Comparison of ENCODE assay signal across 14 cellular contexts in genomic region chr13:40494513-40494912, GRCh38.
A peak's percentile ranks its signal among the peaks of the same experiment; 100 is the strongest.
DNase-seq lines count a peak whose midpoint lies in the region; ATAC-seq and TF ChIP-seq lines count a peak whose summit lies in the region.
"Had no signal": no experiment of that assay in that cellular context is flagged by ENCODE, and none has a peak within 500 bp of the region (broad histone marks: within the 10 kb centered on the region; RNA-seq: fewer than 3 reads in every experiment).

No MANE protein-coding gene starts in this region.

- intact Hi-C loops in mucosa of descending colon (cut with DNase I, micrococcal nuclease) (no loop called here), mammary epithelial cell (cut with micrococcal nuclease) (no loop called here), Calu3 (cut with micrococcal nuclease; ENCODE audit: unreplicated experiment) (no loop called here)

- H3K4me3 ChIP-seq in CD4-positive, CD25-positive, alpha-beta regulatory T cell (ENCODE audit: low read depth, low read length) = peak overlapping the region; percentile 91
- H3K4me3 ChIP-seq in HEK293 (ENCODE audit: low read depth, low read length) (no peak overlapping the region), mucosa of descending colon (no peak overlapping the region), mammary epithelial cell (replicated peaks in 1 of 3; ENCODE audit: insufficient read depth in 1 of 3, low read depth in 2 of 3, low read length in 3 of 3) (no peak overlapping the region)
- H3K4me3 ChIP-seq: BLaER1 treated with 17β-estradiol and CSF1 and Interleukin-3, amounts not matched to agents 10 nM and 100 nM; GM23248 had no signal

- peaks cover 0 to 2% (median 0%) of the 10 kb centered on the region in 7 donors for H3K9me3 Mint-ChIP-seq in CD4-positive, CD25-positive, alpha-beta regulatory T cell
- H3K9me3 Mint-ChIP-seq in activated naive CD8-positive, alpha-beta T cell treated with anti-CD3 and anti-CD28 coated beads for 36 hours = no peaks in the 10 kb centered on the region
- no peaks in the 10 kb centered on the region for H3K9me3 Mint-ChIP-seq in Calu3 (ENCODE audit: low read depth, unreplicated experiment)
- H3K9me3 Mint-ChIP-seq: endodermal cell had no signal

- peak overlapping the region; percentile 72 for H3K27ac ChIP-seq in CD4-positive, CD25-positive, alpha-beta regulatory T cell (ENCODE audit: insufficient read depth, low read length, poor library complexity, severe bottlenecking)
- H3K27ac ChIP-seq in HEK293 (ENCODE audit: extremely low read depth, low read depth, low read length) (no peak overlapping the region), mammary epithelial cell (ENCODE audit: insufficient read depth, low read depth, low read length) (no peak overlapping the region)
- H3K27ac ChIP-seq: BLaER1 treated with 17β-estradiol and CSF1 and Interleukin-3, amounts not matched to agents 10 nM and 100 nM; GM23248 had no signal

- H3K36me3 ChIP-seq in CD4-positive, CD25-positive, alpha-beta regulatory T cell (ENCODE audit: control insufficient read depth, insufficient read depth, low read length) = no peaks in the 10 kb centered on the region
- no peaks in the 10 kb centered on the region for H3K36me3 ChIP-seq in HEK293 (ENCODE audit: control insufficient read depth in 2 of 2, insufficient read depth in 1 of 2, low read length in 2 of 2)
- H3K36me3 ChIP-seq in mucosa of descending colon (ENCODE audit: low read depth) = no peaks in the 10 kb centered on the region
- no peaks in the 10 kb centered on the region for H3K36me3 ChIP-seq in mammary epithelial cell (ENCODE audit: insufficient read depth, low read length)
- H3K36me3 ChIP-seq: BLaER1 treated with 17β-estradiol and CSF1 and Interleukin-3, amounts not matched to agents 10 nM and 100 nM had no signal

- no peaks in the 10 kb centered on the region for H4K20me1 ChIP-seq in mammary epithelial cell (ENCODE audit: insufficient read depth, low read length)
- H4K20me1 ChIP-seq: BLaER1 treated with 17β-estradiol and CSF1 and Interleukin-3, amounts not matched to agents 10 nM and 100 nM had no signal

- in situ Hi-C loops in mammary epithelial cell (cut with MboI; ENCODE audit: low sequenced_read_pairs in 2 of 2) = no loop called here

- CTCF ChIA-PET in HEK293 (lab: Yijun Ruan, JAX) = no interaction called here
- CTCF ChIA-PET in mammary epithelial cell (lab: Charles Lee; ENCODE audit: low non-redundant PET) = no interaction called here
- CTCF ChIA-PET in Calu3 (lab: Charles Lee) = no interaction called here

- POLR2A ChIA-PET in HEK293 (lab: Yijun Ruan, JAX) = no interaction called here

- no peaks in the 10 kb centered on the region for H3K27me3 Mint-ChIP-seq in CD4-positive, CD25-positive, alpha-beta regulatory T cell
- H3K27me3 Mint-ChIP-seq in activated naive CD8-positive, alpha-beta T cell treated with anti-CD3 and anti-CD28 coated beads for 36 hours = no peaks in the 10 kb centered on the region
- H3K27me3 Mint-ChIP-seq in Calu3 (ENCODE audit: unreplicated experiment) = no peaks in the 10 kb centered on the region

- H3K79me2 ChIP-seq in mammary epithelial cell (ENCODE audit: insufficient read depth, low read length) = no peaks in the 10 kb centered on the region

- H3K4me1 Mint-ChIP-seq in CD4-positive, CD25-positive, alpha-beta regulatory T cell = peaks cover 15 to 93% (median 74%) of the 10 kb centered on the region in 4 donors
- peaks cover 74% of the 10 kb centered on the region for H3K4me1 Mint-ChIP-seq in activated naive CD8-positive, alpha-beta T cell treated with anti-CD3 and anti-CD28 coated beads for 36 hours
- no peaks in the 10 kb centered on the region for H3K4me1 Mint-ChIP-seq in Calu3 (ENCODE audit: low read depth, unreplicated experiment)

- no peak for TF ChIP-seq CTCF in HEK293 (tag by site-specific recombination; IDR thresholded peaks at IDR 0.05)
- TF ChIP-seq CTCF in mucosa of descending colon (IDR thresholded peaks at IDR 0.05) = no peak
- no peak for TF ChIP-seq CTCF in mammary epithelial cell (conservative IDR thresholded peaks at IDR 0.05 in 1 of 2, IDR thresholded peaks at IDR 0.05 in 1 of 2; ENCODE audit: extremely low read depth in 1 of 2, insufficient read depth in 1 of 2, low read depth in 1 of 2, low read length in 2 of 2)
- no peak for TF ChIP-seq CTCF in Calu3 (IDR thresholded peaks at IDR 0.05; ENCODE audit: unreplicated experiment)

- H3K9ac ChIP-seq in mammary epithelial cell (ENCODE audit: insufficient read depth, low read length) = no peak overlapping the region
- H3K9ac ChIP-seq: BLaER1 treated with 17β-estradiol and CSF1 and Interleukin-3, amounts not matched to agents 10 nM and 100 nM; GM23248 had no signal

- H3K36me3 Mint-ChIP-seq in CD4-positive, CD25-positive, alpha-beta regulatory T cell = no peaks in the 10 kb centered on the region
- H3K36me3 Mint-ChIP-seq in activated naive CD8-positive, alpha-beta T cell treated with anti-CD3 and anti-CD28 coated beads for 36 hours = peaks cover 2% of the 10 kb centered on the region
- no peaks in the 10 kb centered on the region for H3K36me3 Mint-ChIP-seq in Calu3 (ENCODE audit: insufficient read depth, unreplicated experiment)

- H3K4me2 ChIP-seq in mammary epithelial cell (ENCODE audit: insufficient read depth, low read depth, low read length) = no peak overlapping the region

- ATAC-seq in CD4-positive, CD25-positive, alpha-beta regulatory T cell (ENCODE audit: low read depth in 2 of 2) = peak; percentile 42 to 51
- peak; percentile 45 for ATAC-seq in mucosa of descending colon
- no peak for ATAC-seq in GM18502 (IDR thresholded peaks at IDR 0.05; ENCODE audit: poor library complexity, unreplicated experiment)

- no TSS peak for BruUV-seq in mammary epithelial cell (replicated peaks; lab: Mats Ljungman, UMichigan)
- no TSS peak for BruUV-seq in Calu3 (replicated peaks; lab: Mats Ljungman, UMichigan)

- peak overlapping the region; percentile 91 to 100 (median 96) for H3K27ac Mint-ChIP-seq in CD4-positive, CD25-positive, alpha-beta regulatory T cell
- peak overlapping the region; percentile 85 for H3K27ac Mint-ChIP-seq in activated naive CD8-positive, alpha-beta T cell treated with anti-CD3 and anti-CD28 coated beads for 36 hours
- no peak overlapping the region for H3K27ac Mint-ChIP-seq in Calu3 (ENCODE audit: unreplicated experiment)
- H3K27ac Mint-ChIP-seq: endodermal cell had no signal

- H3K9me3 ChIP-seq in CD4-positive, CD25-positive, alpha-beta regulatory T cell (ENCODE audit: control insufficient read depth in 2 of 2, low read length in 2 of 2) = no peaks in the 10 kb centered on the region
- no peaks in the 10 kb centered on the region for H3K9me3 ChIP-seq in HEK293 (ENCODE audit: control insufficient read depth, insufficient read depth, low read depth, low read length)
- no peaks in the 10 kb centered on the region for H3K9me3 ChIP-seq in mucosa of descending colon
- H3K9me3 ChIP-seq in mammary epithelial cell (replicated peaks; ENCODE audit: insufficient read depth, low read length) = no peaks in the 10 kb centered on the region
- H3K9me3 ChIP-seq: BLaER1 treated with 17β-estradiol and CSF1 and Interleukin-3, amounts not matched to agents 10 nM and 100 nM had no signal

- H3K4me3 Mint-ChIP-seq in CD4-positive, CD25-positive, alpha-beta regulatory T cell = peak overlapping the region; percentile 73 to 91 (median 87)
- H3K4me3 Mint-ChIP-seq in activated naive CD8-positive, alpha-beta T cell treated with anti-CD3 and anti-CD28 coated beads for 36 hours = peak overlapping the region; percentile 72
- no peak overlapping the region for H3K4me3 Mint-ChIP-seq in Calu3 (ENCODE audit: low read depth, unreplicated experiment)
- H3K4me3 Mint-ChIP-seq: endodermal cell had no signal

- peaks cover 71% of the 10 kb centered on the region for H3K4me1 ChIP-seq in CD4-positive, CD25-positive, alpha-beta regulatory T cell (ENCODE audit: control insufficient read depth, insufficient read depth, low read length, poor library complexity, severe bottlenecking)
- H3K4me1 ChIP-seq in HEK293 (ENCODE audit: control insufficient read depth, insufficient read depth, low read length) (peaks cover 12% of the 10 kb centered on the region), mucosa of descending colon (ENCODE audit: low read depth) (no peaks in the 10 kb centered on the region), mammary epithelial cell (ENCODE audit: insufficient read depth, low read length) (peaks cover 6% of the 10 kb centered on the region)

- H3K27me3 ChIP-seq in CD4-positive, CD25-positive, alpha-beta regulatory T cell (ENCODE audit: control insufficient read depth, insufficient read depth, low read length) = no peaks in the 10 kb centered on the region
- H3K27me3 ChIP-seq in mammary epithelial cell (ENCODE audit: insufficient read depth, low read length) = no peaks in the 10 kb centered on the region
- H3K27me3 ChIP-seq: BLaER1 treated with 17β-estradiol and CSF1 and Interleukin-3, amounts not matched to agents 10 nM and 100 nM had no signal

- peak in 2 of 3 donors; percentile 56 to 80 for DNase-seq in CD4-positive, CD25-positive, alpha-beta regulatory T cell
- DNase-seq in activated naive CD8-positive, alpha-beta T cell treated with anti-CD3 and anti-CD28 coated beads for 36 hours = no peak
- DNase-seq in mucosa of descending colon = no peak
- no peak for DNase-seq in NK-92 treated with Interleukin-12 subunit alpha and Interleukin-12 subunit beta, amount 100 ng/mL, for 24 hours (lab: John Stamatoyannopoulos, UW)
- DNase-seq in mammary epithelial cell = no peak
- DNase-seq in Calu3 = no peak
- DNase-seq: EL, endodermal cell, GM23248, kidney glomerular epithelial cell, NCI-H2081 had no signal

- dilution Hi-C loops in mammary epithelial cell (cut with HindIII; ENCODE audit: low sequenced_read_pairs) = loop anchor here (10.0 kb wide), 1 partner anchor 60 kb away; no protein-coding TSS in a partner anchor

- WGBS in mammary epithelial cell (ENCODE audit: low coverage, missing lambda C conversion rate) = 86% methylated on average over 2 of the region's 2 CpGs

- H2AFZ ChIP-seq in mammary epithelial cell (ENCODE audit: low read depth, low read length) = no peak overlapping the region
- H2AFZ ChIP-seq: GM23248 had no signal

TF ChIP-seq in HEK293, 187 proteins besides CTCF, POLR2A, EP300 and RAD21 (continues in another document):
- TF ChIP-seq ZSCAN4 (tag by site-specific recombination; IDR thresholded peaks at IDR 0.05) (peak; percentile 85), ZNF19 (tag by site-specific recombination; IDR thresholded peaks at IDR 0.05; ENCODE audit: low read depth) (no peak)

Comparison
In these comparisons a context has a peak if more than half of its experiments do, and no peak if none do; other contexts are left out.
1. DNase-seq: peak in CD4-positive, CD25-positive, alpha-beta regulatory T cell (2 of 3); none in activated naive CD8-positive, alpha-beta T cell treated with anti-CD3 and anti-CD28 coated beads for 36 hours (single experiment), mucosa of descending colon (0 of 3), NK-92 treated with Interleukin-12 subunit alpha and Interleukin-12 subunit beta, amount 100 ng/mL, for 24 hours (single experiment), mammary epithelial cell (single experiment) and Calu3 (single experiment).